8 cellular contexts compared by ENCODE assay signal in the genomic region with DNA sequence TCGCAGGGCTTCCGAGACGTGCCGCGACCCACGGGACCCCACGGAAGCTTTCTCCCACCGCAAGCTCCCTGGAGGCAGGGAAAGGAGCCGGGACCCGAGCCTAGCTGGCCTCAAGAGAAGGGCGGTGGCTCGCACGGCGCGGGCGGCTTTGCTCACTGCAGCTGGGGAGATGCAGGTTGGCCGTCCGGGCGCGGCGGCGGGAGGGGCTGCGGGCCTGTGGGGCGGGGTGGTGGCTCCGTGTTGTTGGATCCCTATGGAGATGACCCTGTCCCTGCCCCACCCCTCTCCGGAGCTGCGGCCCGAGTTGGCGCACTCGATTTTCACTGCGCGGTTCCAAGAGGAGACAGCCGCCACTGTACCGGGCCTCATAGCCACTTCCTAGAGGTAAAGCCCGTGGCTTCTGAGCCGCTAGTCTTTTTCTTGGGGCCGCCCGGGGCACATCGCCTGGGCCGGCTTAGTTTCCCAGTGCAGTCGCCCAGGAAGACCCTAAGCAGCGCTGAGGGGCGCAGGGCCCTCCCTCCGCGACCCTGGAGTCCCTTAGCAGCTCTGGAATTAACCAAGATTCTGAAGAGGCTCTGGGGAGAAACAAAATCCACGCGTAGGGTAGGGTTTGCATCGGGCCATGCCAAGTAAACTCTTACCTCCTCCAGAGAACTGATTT. TPM values are rescaled to one million over a fixed set of nuclear protein-coding genes. Genes with fewer than 3 reads are reported as not detected.
DNase-seq lines count a peak whose midpoint lies in the region; ATAC-seq and TF ChIP-seq lines count a peak whose summit lies in the region.

A gene with protein sequence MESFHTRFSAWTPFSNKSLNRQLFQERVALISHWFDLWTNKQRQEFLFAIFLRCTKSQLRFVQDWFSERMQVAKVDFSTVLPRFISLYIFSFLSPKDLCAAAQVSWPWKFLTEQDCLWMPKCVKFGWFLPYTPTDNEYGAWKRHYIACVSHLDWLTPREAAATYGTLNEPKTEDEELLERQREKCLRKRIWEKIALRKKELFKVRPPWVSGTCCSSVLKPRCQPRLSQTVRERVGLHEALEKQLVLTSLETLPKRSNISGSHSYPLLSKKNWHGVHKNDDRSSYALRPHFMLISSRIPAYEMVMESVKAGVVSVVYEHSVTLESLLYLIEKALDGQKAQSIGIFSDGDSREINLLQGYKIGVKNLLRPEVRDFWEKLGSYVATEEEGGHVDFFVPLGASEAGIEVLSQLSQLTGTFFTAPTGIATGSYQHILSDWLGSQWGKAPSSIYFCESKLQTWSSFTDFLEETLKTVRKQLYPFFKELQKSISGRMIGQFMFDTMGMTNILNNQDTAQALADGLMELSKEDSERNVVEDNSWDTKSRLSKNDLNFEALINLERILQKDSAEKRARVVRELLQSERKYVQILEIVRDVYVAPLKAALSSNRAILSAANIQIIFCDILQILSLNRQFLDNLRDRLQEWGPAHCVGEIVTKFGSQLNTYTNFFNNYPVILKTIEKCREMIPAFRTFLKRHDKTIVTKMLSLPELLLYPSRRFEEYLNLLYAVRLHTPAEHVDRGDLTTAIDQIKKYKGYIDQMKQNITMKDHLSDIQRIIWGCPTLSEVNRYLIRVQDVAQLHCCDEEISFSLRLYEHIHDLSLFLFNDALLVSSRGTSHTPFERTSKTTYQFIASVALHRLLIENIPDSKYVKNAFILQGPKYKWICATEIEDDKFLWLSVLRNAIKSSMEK (plus strand): TSS at position 279 of the 661 bp plus-strand sequence. CDS start 17,188 bp downstream, outside the sequence.

- peaks cover 6% of the 10 kb centered on the region for H3K36me3 Mint-ChIP-seq in activated CD4-positive, alpha-beta T cell treated with anti-CD3 and anti-CD28 coated beads, Interleukin-2, amount 10 ng/mL, durations not matched to agents 7 days and 5 days (ENCODE audit: low read depth)

- H3K27me3 Mint-ChIP-seq in activated CD4-positive, alpha-beta T cell treated with anti-CD3 and anti-CD28 coated beads, Interleukin-2, amount 10 ng/mL, durations not matched to agents 7 days and 5 days, result peaks cover 11% of the 10 kb centered on the region

- H3K9me2 ChIP-seq in OCI-LY7 (ENCODE audit: insufficient read depth, low read length), result no peaks in the 10 kb centered on the region

- H3K36me3 ChIP-seq in iPS-15b (ENCODE audit: control insufficient read depth, insufficient read depth, low read length) (no peaks in the 10 kb centered on the region), gastrocnemius medialis (peaks cover 0 to 22% of the 10 kb centered on the region in 2 donors), OCI-LY7 (ENCODE audit: insufficient read depth, low read length) (no peaks in the 10 kb centered on the region)

- H3K27ac ChIP-seq in gastrocnemius medialis (peak within 1 kb of the TSS; percentile 19 to 61 (median 50)), OCI-LY7 (ENCODE audit: low read depth, low read length, poor library complexity, severe bottlenecking) (no peak within 1 kb of the TSS)

- peak; percentile 31 for DNase-seq in GOT3 (lab: John Stamatoyannopoulos, UW)
- peak; percentile 64 for DNase-seq in astrocyte of the spinal cord (ENCODE audit: low read depth, low spot score)
- peak in 1 of 2 donors; percentile 52 for DNase-seq in gastrocnemius medialis
- DNase-seq in stimulated activated CD4-positive, alpha-beta T cell treated with anti-CD3 and anti-CD28 coated beads, Interleukin-15, amount 100 ng/mL, for 24 hours, result no peak
- DNase-seq in OCI-LY7 (ENCODE audit: low spot score), result no peak
- no peak for DNase-seq in HEK293T (ENCODE audit: extremely low spot score)
- no peak for DNase-seq in activated CD4-positive, alpha-beta T cell treated with anti-CD3 and anti-CD28 coated beads, Interleukin-2, amount 10 ng/mL, durations not matched to agents 7 days and 5 days

- H3K79me2 ChIP-seq in OCI-LY7 (ENCODE audit: insufficient read depth, low read depth, low read length), result no peaks in the 10 kb centered on the region

- H3K27me3 ChIP-seq in iPS-15b (ENCODE audit: control insufficient read depth, insufficient read depth, low read length) (peaks cover 8% of the 10 kb centered on the region), gastrocnemius medialis (peaks cover 0 to 8% (median 0%) of the 10 kb centered on the region in 3 donors)

- no peak within 1 kb of the TSS for H3K4me2 ChIP-seq in OCI-LY7 (ENCODE audit: low read length)

- no peak within 1 kb of the TSS for H3K27ac Mint-ChIP-seq in activated CD4-positive, alpha-beta T cell treated with anti-CD3 and anti-CD28 coated beads, Interleukin-2, amount 10 ng/mL, durations not matched to agents 7 days and 5 days

- no peaks in the 10 kb centered on the region for H4K20me1 ChIP-seq in OCI-LY7 (ENCODE audit: insufficient read depth, low read length)

- no peak for TF ChIP-seq POLR2A in gastrocnemius medialis (IDR thresholded peaks at IDR 0.05)

- no peak for TF ChIP-seq CTCF in astrocyte of the spinal cord (IDR thresholded peaks at IDR 0.05; ENCODE audit: low read depth, low read length)
- no peak for TF ChIP-seq CTCF in gastrocnemius medialis (IDR thresholded peaks at IDR 0.05 in 4 of 5, conservative IDR thresholded peaks at IDR 0.05 in 1 of 5)
- no peak for TF ChIP-seq CTCF in OCI-LY7 (conservative IDR thresholded peaks at IDR 0.05; ENCODE audit: low read length)

- CTCF ChIA-PET in OCI-LY7 (lab: Charles Lee; ENCODE audit: unreplicated experiment) (no interaction called here), HEK293T (lab: Yijun Ruan, JAX) (no interaction called here)
- CTCF ChIA-PET in activated CD4-positive, alpha-beta T cell treated with anti-CD3 and anti-CD28 coated beads, Interleukin-2, amount 10 ng/mL, durations not matched to agents 7 days and 5 days (lab: Charles Lee), result no interaction called here

- H3K9ac ChIP-seq in iPS-15b (ENCODE audit: low read depth, low read length), result no peak within 1 kb of the TSS

- H3K4me3 ChIP-seq in astrocyte of the spinal cord (ENCODE audit: low read depth, low read length) (peak within 1 kb of the TSS; percentile 30), iPS-15b (ENCODE audit: low read depth, low read length) (peak within 1 kb of the TSS; percentile 54), gastrocnemius medialis (peak within 1 kb of the TSS; percentile 37 to 44 (median 41)), OCI-LY7 (ENCODE audit: low read depth, low read length, poor library complexity, severe bottlenecking) (no peak within 1 kb of the TSS)

- no peaks in the 10 kb centered on the region for H3K9me3 Mint-ChIP-seq in activated CD4-positive, alpha-beta T cell treated with anti-CD3 and anti-CD28 coated beads, Interleukin-2, amount 10 ng/mL, durations not matched to agents 7 days and 5 days

- no peak within 1 kb of the TSS for H3K4me3 Mint-ChIP-seq in activated CD4-positive, alpha-beta T cell treated with anti-CD3 and anti-CD28 coated beads, Interleukin-2, amount 10 ng/mL, durations not matched to agents 7 days and 5 days

- H3K9me3 ChIP-seq in iPS-15b (ENCODE audit: control insufficient read depth, insufficient read depth, low read length) (no peaks in the 10 kb centered on the region), gastrocnemius medialis (no peaks in the 10 kb centered on the region), OCI-LY7 (ENCODE audit: low read length) (no peaks in the 10 kb centered on the region)

- H2AFZ ChIP-seq in OCI-LY7 (ENCODE audit: low read length), result no peak within 1 kb of the TSS

- ATAC-seq in gastrocnemius medialis, result peak in 1 of 2 donors; percentile 55

- in situ Hi-C loops in astrocyte of the spinal cord (cut with HindIII; ENCODE audit: low sequenced_read_pairs) (no loop called here), gastrocnemius medialis (cut with MboI; ENCODE audit: low sequenced_read_pairs in 4 of 4) (no loop called here)

- POLR2A ChIA-PET in OCI-LY7 (lab: Charles Lee), result no interaction called here
- POLR2A ChIA-PET in HEK293T (lab: Yijun Ruan, JAX), result no interaction called here
- POLR2A ChIA-PET in activated CD4-positive, alpha-beta T cell treated with anti-CD3 and anti-CD28 coated beads, Interleukin-2, amount 10 ng/mL, durations not matched to agents 7 days and 5 days (lab: Charles Lee), result no interaction called here

- intact Hi-C loops in gastrocnemius medialis (cut with DNase I; ENCODE audit: low total_unique reads) (no loop called here), OCI-LY7 (cut with micrococcal nuclease; ENCODE audit: unreplicated experiment) (no loop called here)

- BruUV-seq in OCI-LY7 (replicated peaks; lab: Mats Ljungman, UMichigan), result no TSS peak

- H3K4me1 Mint-ChIP-seq in activated CD4-positive, alpha-beta T cell treated with anti-CD3 and anti-CD28 coated beads, Interleukin-2, amount 10 ng/mL, durations not matched to agents 7 days and 5 days, result no peaks in the 10 kb centered on the region

- H3K4me1 ChIP-seq in iPS-15b (ENCODE audit: control insufficient read depth, insufficient read depth, low read length) (peaks cover 4% of the 10 kb centered on the region), gastrocnemius medialis (peaks cover 4 to 9% of the 10 kb centered on the region in 2 donors), OCI-LY7 (ENCODE audit: insufficient read depth, low read length, poor library complexity, severe bottlenecking) (no peaks in the 10 kb centered on the region)

TF ChIP-seq in HEK293T, 16 proteins besides CTCF, POLR2A, EP300 and RAD21 (continues in another document):
- TF ChIP-seq L3MBTL2 (conservative IDR thresholded peaks at IDR 0.05) (no peak), ELF4 (IDR thresholded peaks at IDR 0.05) (no peak), SP1 (IDR thresholded peaks at IDR 0.05) (no peak), FOXK2 (IDR thresholded peaks at IDR 0.05) (no peak), NFRKB (IDR thresholded peaks at IDR 0.05) (no peak), ARNT (IDR thresholded peaks at IDR 0.05) (no peak), BHLHE40 (IDR thresholded peaks at IDR 0.05; ENCODE audit: borderline replicate concordance) (no peak), HDGF (IDR thresholded peaks at IDR 0.05; ENCODE audit: borderline replicate concordance) (no peak), TARDBP (IDR thresholded peaks at IDR 0.05) (no peak), FOXM1 (IDR thresholded peaks at IDR 0.05; ENCODE audit: borderline replicate concordance) (no peak), ZNF384 (IDR thresholded peaks at IDR 0.05) (no peak), LEF1 (IDR thresholded peaks at IDR 0.05; ENCODE audit: borderline replicate concordance) (no peak)
- TF ChIP-seq, protein P1, sequence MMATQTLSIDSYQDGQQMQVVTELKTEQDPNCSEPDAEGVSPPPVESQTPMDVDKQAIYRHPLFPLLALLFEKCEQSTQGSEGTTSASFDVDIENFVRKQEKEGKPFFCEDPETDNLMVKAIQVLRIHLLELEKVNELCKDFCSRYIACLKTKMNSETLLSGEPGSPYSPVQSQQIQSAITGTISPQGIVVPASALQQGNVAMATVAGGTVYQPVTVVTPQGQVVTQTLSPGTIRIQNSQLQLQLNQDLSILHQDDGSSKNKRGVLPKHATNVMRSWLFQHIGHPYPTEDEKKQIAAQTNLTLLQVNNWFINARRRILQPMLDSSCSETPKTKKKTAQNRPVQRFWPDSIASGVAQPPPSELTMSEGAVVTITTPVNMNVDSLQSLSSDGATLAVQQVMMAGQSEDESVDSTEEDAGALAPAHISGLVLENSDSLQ (IDR thresholded peaks at IDR 0.05), result no peak

RNA-seq across cellular contexts. Expression of the gene that starts here (rescaled TPM):
- total RNA-seq in gastrocnemius medialis, result not detected
- not detected in 2 replicates for total RNA-seq in OCI-LY7 (2014; rRNA removed; shearing (Covaris generic))
- not detected in 2 replicates for total RNA-seq in OCI-LY7 (2022)
- total RNA-seq in activated CD4-positive, alpha-beta T cell treated with anti-CD3 and anti-CD28 coated beads, Interleukin-2, amount 10 ng/mL, durations not matched to agents 7 days and 5 days, result not detected

Comparison
In these comparisons a context has a peak if more than half of its experiments do, and no peak if none do; other contexts are left out.
1. DNase-seq: peak in GOT3 (single experiment) and astrocyte of the spinal cord (single experiment); none in stimulated activated CD4-positive, alpha-beta T cell treated with anti-CD3 and anti-CD28 coated beads, Interleukin-15, amount 100 ng/mL, for 24 hours (single experiment), OCI-LY7 (single experiment), HEK293T (single experiment) and activated CD4-positive, alpha-beta T cell treated with anti-CD3 and anti-CD28 coated beads, Interleukin-2, amount 10 ng/mL, durations not matched to agents 7 days and 5 days (single experiment).